In the genomic region with DNA sequence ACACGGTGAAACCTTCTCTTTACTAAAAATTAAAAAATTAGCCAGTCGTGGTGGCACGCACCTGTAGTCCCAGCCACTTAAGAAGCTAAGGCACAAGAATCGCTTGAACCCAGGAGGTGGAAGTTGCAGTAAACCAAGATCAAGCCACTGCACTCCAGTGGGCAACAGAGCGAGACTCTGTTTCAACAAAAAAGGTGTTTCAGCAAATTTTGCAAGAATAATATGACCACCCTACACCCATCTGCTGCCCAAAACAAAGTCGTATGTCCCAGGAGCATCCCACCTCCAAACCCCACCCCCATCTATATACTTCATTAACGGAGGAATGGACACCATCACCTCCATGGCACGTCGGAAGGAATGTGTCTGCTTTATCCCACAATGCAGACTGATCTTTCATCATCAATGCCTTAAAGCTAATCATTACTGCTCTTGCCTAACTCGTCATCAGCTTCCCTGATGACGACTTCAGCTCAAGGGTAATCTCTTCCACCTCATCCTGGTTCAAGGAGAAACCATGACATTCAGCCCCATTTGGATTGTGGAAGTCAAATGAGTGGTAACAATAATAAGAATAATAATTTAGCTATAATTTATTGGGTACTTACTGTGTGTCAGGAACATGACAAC, we compare ENCODE assay signal across 12 cellular contexts. TPM values are rescaled to one million over a fixed set of nuclear protein-coding genes. Genes with fewer than 3 reads are reported as not detected.
"Had no signal": no experiment of that assay in that cellular context is flagged by ENCODE, and none has a peak within 500 bp of the region (broad histone marks: within the 10 kb centered on the region; RNA-seq: fewer than 3 reads in every experiment).

No MANE protein-coding gene starts in this region.

- H3K27ac ChIP-seq: GM23248 had no signal

- H2AFZ ChIP-seq: GM23248, GM23338 had no signal

- H3K4me1 ChIP-seq: HAP-1 had no signal

- H3K36me3 ChIP-seq: HAP-1 had no signal

- H3K9me3 ChIP-seq: HAP-1 had no signal

- H3K4me3 ChIP-seq: GM23248, GM23338, HAP-1 had no signal

- ATAC-seq: GM23338, HCT116 had no signal

- H3K4me2 ChIP-seq: GM23338 had no signal

- DNase-seq: GM23248, GOT3, H7, H9, HCEC 1CT, HFFc6 had no signal

- H3K9ac ChIP-seq: GM23248 had no signal

- FAIRE-seq: H1, H54 had no signal

RNA-seq across cellular contexts. Expression of a gene that starts 34.1 kb away (rescaled TPM):
- total RNA-seq: GM23248, GM23338, H1, H4, H7, H9, HFFc6 had no signal
- polyA plus RNA-seq: GM23248, GM23338, H1 had no signal
